4 cellular contexts compared by ENCODE assay signal in genomic region chr2:131480351-131480750, GRCh38. TPM values are rescaled to one million over a fixed set of nuclear protein-coding genes. Genes with fewer than 3 reads are reported as not detected.
"Had no signal": no experiment of that assay in that cellular context is flagged by ENCODE, and none has a peak within 500 bp of the region (broad histone marks: within the 10 kb centered on the region; RNA-seq: fewer than 3 reads in every experiment).

No MANE protein-coding gene starts in this region.

RNA-seq across cellular contexts. Expression of gene TUBA3D, which starts 4.4 kb away (rescaled TPM):
- total RNA-seq: M059J, PC-3, SJSA1 had no signal
- polyA plus RNA-seq: SK-N-SH had no signal
